3 cellular contexts compared by ENCODE assay signal in the genomic region with DNA sequence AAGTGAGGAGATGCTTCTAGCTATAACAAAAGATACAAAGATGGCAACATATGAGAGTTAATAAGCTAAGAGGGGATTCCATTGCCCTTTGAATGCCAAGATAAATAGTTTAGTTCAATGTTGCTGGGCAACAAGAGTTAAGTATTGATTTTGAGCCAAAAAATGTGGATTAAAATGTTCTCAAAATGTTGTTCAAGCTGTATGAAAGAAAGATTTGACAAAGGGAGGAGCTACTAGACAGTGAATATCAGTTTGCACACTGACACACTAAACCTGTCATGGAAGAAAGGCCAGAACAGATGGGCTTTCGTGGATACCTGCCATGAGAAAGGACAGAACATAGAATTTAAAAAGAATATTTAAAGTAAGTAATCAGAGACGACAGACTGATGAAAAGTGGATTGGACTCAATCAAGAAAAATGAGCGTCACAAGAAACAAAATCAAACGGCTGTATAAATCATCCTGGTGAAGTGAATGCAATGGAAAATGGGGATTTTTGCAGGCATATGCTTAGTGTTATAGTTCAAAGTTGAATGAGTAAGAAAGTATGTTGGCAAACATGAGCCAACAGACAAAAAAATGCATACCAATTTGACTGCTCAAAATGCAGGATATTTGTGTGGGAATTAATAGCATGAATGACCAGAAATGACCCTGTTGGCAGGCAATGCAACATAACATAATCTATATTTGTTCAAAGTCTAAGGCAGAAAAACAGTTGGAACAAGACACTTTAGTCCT.
TF ChIP-seq lines count a peak whose summit lies in the region.

No MANE protein-coding gene starts in this region.

TF ChIP-seq in IMR-90, 13 proteins besides CTCF, POLR2A, EP300 and RAD21:
- TF ChIP-seq MAFK (IDR thresholded peaks at IDR 0.05; ENCODE audit: low read depth, low read length) (no peak), NFE2L2 (IDR thresholded peaks at IDR 0.05; ENCODE audit: low read depth, low read length) (no peak), MAZ (IDR thresholded peaks at IDR 0.05; ENCODE audit: borderline replicate concordance, low read depth, low read length) (no peak), BHLHE40 (IDR thresholded peaks at IDR 0.05; ENCODE audit: low read depth, low read length) (no peak), SMC3 (IDR thresholded peaks at IDR 0.05; ENCODE audit: low read depth, low read length) (no peak)
- TF ChIP-seq, protein P1, sequence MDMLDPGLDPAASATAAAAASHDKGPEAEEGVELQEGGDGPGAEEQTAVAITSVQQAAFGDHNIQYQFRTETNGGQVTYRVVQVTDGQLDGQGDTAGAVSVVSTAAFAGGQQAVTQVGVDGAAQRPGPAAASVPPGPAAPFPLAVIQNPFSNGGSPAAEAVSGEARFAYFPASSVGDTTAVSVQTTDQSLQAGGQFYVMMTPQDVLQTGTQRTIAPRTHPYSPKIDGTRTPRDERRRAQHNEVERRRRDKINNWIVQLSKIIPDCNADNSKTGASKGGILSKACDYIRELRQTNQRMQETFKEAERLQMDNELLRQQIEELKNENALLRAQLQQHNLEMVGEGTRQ (IDR thresholded peaks at IDR 0.05; ENCODE audit: low read depth, low read length): no peak
- TF ChIP-seq, protein P2, sequence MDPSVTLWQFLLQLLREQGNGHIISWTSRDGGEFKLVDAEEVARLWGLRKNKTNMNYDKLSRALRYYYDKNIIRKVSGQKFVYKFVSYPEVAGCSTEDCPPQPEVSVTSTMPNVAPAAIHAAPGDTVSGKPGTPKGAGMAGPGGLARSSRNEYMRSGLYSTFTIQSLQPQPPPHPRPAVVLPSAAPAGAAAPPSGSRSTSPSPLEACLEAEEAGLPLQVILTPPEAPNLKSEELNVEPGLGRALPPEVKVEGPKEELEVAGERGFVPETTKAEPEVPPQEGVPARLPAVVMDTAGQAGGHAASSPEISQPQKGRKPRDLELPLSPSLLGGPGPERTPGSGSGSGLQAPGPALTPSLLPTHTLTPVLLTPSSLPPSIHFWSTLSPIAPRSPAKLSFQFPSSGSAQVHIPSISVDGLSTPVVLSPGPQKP (IDR thresholded peaks at IDR 0.05; ENCODE audit: borderline replicate concordance, low read depth, low read length): no peak

TF ChIP-seq in SK-N-SH, 30 proteins besides CTCF, POLR2A, EP300 and RAD21 (continues in another document):
- TF ChIP-seq, protein P3, sequence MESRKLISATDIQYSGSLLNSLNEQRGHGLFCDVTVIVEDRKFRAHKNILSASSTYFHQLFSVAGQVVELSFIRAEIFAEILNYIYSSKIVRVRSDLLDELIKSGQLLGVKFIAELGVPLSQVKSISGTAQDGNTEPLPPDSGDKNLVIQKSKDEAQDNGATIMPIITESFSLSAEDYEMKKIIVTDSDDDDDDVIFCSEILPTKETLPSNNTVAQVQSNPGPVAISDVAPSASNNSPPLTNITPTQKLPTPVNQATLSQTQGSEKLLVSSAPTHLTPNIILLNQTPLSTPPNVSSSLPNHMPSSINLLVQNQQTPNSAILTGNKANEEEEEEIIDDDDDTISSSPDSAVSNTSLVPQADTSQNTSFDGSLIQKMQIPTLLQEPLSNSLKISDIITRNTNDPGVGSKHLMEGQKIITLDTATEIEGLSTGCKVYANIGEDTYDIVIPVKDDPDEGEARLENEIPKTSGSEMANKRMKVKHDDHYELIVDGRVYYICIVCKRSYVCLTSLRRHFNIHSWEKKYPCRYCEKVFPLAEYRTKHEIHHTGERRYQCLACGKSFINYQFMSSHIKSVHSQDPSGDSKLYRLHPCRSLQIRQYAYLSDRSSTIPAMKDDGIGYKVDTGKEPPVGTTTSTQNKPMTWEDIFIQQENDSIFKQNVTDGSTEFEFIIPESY (IDR thresholded peaks at IDR 0.05; ENCODE audit: borderline replicate concordance, low read depth): peak; percentile 55; the same call in 1 of the 2 replicates
- peak; percentile 42; the same call in 1 of the 2 replicates for TF ChIP-seq FOSL2 (IDR thresholded peaks at IDR 0.05; ENCODE audit: borderline replicate concordance, low read depth)
- TF ChIP-seq GATA2 (CRISPR knock-in tag; IDR thresholded peaks at IDR 0.05): no peak
- peak; percentile 79 for TF ChIP-seq TEAD4 (IDR thresholded peaks at IDR 0.05; ENCODE audit: borderline replicate concordance, insufficient read depth)
- TF ChIP-seq, protein P4, sequence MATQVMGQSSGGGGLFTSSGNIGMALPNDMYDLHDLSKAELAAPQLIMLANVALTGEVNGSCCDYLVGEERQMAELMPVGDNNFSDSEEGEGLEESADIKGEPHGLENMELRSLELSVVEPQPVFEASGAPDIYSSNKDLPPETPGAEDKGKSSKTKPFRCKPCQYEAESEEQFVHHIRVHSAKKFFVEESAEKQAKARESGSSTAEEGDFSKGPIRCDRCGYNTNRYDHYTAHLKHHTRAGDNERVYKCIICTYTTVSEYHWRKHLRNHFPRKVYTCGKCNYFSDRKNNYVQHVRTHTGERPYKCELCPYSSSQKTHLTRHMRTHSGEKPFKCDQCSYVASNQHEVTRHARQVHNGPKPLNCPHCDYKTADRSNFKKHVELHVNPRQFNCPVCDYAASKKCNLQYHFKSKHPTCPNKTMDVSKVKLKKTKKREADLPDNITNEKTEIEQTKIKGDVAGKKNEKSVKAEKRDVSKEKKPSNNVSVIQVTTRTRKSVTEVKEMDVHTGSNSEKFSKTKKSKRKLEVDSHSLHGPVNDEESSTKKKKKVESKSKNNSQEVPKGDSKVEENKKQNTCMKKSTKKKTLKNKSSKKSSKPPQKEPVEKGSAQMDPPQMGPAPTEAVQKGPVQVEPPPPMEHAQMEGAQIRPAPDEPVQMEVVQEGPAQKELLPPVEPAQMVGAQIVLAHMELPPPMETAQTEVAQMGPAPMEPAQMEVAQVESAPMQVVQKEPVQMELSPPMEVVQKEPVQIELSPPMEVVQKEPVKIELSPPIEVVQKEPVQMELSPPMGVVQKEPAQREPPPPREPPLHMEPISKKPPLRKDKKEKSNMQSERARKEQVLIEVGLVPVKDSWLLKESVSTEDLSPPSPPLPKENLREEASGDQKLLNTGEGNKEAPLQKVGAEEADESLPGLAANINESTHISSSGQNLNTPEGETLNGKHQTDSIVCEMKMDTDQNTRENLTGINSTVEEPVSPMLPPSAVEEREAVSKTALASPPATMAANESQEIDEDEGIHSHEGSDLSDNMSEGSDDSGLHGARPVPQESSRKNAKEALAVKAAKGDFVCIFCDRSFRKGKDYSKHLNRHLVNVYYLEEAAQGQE (IDR thresholded peaks at IDR 0.05; ENCODE audit: low read depth, low read length): no peak
- peak; percentile 88 for TF ChIP-seq JUND (IDR thresholded peaks at IDR 0.05)
- TF ChIP-seq, protein P5, sequence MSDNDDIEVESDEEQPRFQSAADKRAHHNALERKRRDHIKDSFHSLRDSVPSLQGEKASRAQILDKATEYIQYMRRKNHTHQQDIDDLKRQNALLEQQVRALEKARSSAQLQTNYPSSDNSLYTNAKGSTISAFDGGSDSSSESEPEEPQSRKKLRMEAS (IDR thresholded peaks at IDR 0.05; ENCODE audit: low read depth): 0 out of 2 replicates have a peak, but pooled peaks have one; percentile 44
- TF ChIP-seq RCOR1 (IDR thresholded peaks at IDR 0.05; ENCODE audit: low read length): no peak
- TF ChIP-seq FOXM1 (IDR thresholded peaks at IDR 0.05; ENCODE audit: low read depth): peak; percentile 63; the same call in 1 of the 2 replicates
- TF ChIP-seq FOXJ3 (CRISPR knock-in tag; IDR thresholded peaks at IDR 0.05): no peak
- no peak for TF ChIP-seq MXI1 (IDR thresholded peaks at IDR 0.05; ENCODE audit: low read depth, low read length)
- no peak for TF ChIP-seq SMC3 (IDR thresholded peaks at IDR 0.05; ENCODE audit: low read depth, low read length)
- TF ChIP-seq RXRA (IDR thresholded peaks at IDR 0.05; ENCODE audit: borderline replicate concordance, low read depth): peak; percentile 89; the same call in 1 of the 2 replicates
- peak; percentile 78; the same call in 1 of the 2 replicates for TF ChIP-seq POLR2AphosphoS5 (IDR thresholded peaks at IDR 0.05; ENCODE audit: low read depth, low read length)
- no peak for TF ChIP-seq NRF1 (IDR thresholded peaks at IDR 0.05; ENCODE audit: low read depth, low read length)
- TF ChIP-seq TAF1 (IDR thresholded peaks at IDR 0.05; ENCODE audit: borderline replicate concordance, low read depth, low read length): no peak
- no peak for TF ChIP-seq EZH2phosphoT487 (IDR thresholded peaks at IDR 0.05; ENCODE audit: borderline replicate concordance, low read depth)
- no peak for TF ChIP-seq CHD2 (IDR thresholded peaks at IDR 0.05; ENCODE audit: low read length, partially characterized antibody)
- TF ChIP-seq, protein P1 (IDR thresholded peaks at IDR 0.05; ENCODE audit: borderline replicate concordance, low read depth, low read length): no peak
- TF ChIP-seq RFX5 (IDR thresholded peaks at IDR 0.05; ENCODE audit: low read length): no peak

TF ChIP-seq in GM12891, 5 proteins besides CTCF, POLR2A, EP300 and RAD21:
- TF ChIP-seq TAF1 (IDR thresholded peaks at IDR 0.05; ENCODE audit: low read depth, low read length) (no peak), SPI1 (IDR thresholded peaks at IDR 0.05; ENCODE audit: low read depth, low read length) (no peak), PAX5 (IDR thresholded peaks at IDR 0.05; ENCODE audit: insufficient read depth, low read length, severe bottlenecking) (no peak), POLR2AphosphoS5 (IDR thresholded peaks at IDR 0.05; ENCODE audit: low read depth, low read length) (no peak), POU2F2 (IDR thresholded peaks at IDR 0.05; ENCODE audit: low read depth, low read length) (no peak)
